Comparison of ENCODE assay signal across 18 cellular contexts in genomic region chr3:34256021-34256420, GRCh38.
DNase-seq lines count a peak whose midpoint lies in the region; ATAC-seq and TF ChIP-seq lines count a peak whose summit lies in the region.
"Had no signal": no experiment of that assay in that cellular context is flagged by ENCODE, and none has a peak within 500 bp of the region (broad histone marks: within the 10 kb centered on the region; RNA-seq: fewer than 3 reads in every experiment).

No MANE protein-coding gene starts in this region.

- no peak overlapping the region for H3K4me3 ChIP-seq in OCI-LY7 (ENCODE audit: low read depth, low read length, poor library complexity, severe bottlenecking)
- no peak overlapping the region for H3K4me3 ChIP-seq in Caco-2 (ENCODE audit: low read depth, low read length)
- H3K4me3 ChIP-seq: SJCRH30, upper lobe of right lung had no signal

- H3K79me2 ChIP-seq in OCI-LY7 (ENCODE audit: insufficient read depth, low read depth, low read length): no peaks in the 10 kb centered on the region

- no TSS peak for BruUV-seq in OCI-LY7 (replicated peaks; lab: Mats Ljungman, UMichigan)
- no TSS peak for BruUV-seq in Caco-2 (replicated peaks; lab: Mats Ljungman, UMichigan)

- no peak overlapping the region for H3K4me2 ChIP-seq in OCI-LY7 (ENCODE audit: low read length)

- H3K9me2 ChIP-seq in OCI-LY7 (ENCODE audit: insufficient read depth, low read length): no peaks in the 10 kb centered on the region

- no peaks in the 10 kb centered on the region for H4K20me1 ChIP-seq in OCI-LY7 (ENCODE audit: insufficient read depth, low read length)

- H3K9me3 ChIP-seq in OCI-LY7 (ENCODE audit: low read length): no peaks in the 10 kb centered on the region
- H3K9me3 ChIP-seq in Caco-2: no peaks in the 10 kb centered on the region
- H3K9me3 ChIP-seq: SJCRH30, upper lobe of right lung had no signal

- H3K27me3 ChIP-seq in Caco-2 (replicated peaks; ENCODE audit: control insufficient read depth, insufficient read depth, low read length): no peaks in the 10 kb centered on the region
- H3K27me3 ChIP-seq: SJCRH30, upper lobe of right lung had no signal

- intact Hi-C loops in OCI-LY7 (cut with micrococcal nuclease; ENCODE audit: unreplicated experiment): no loop called here
- intact Hi-C loops in Caco-2 (cut with micrococcal nuclease; ENCODE audit: unreplicated experiment): loop anchor here (10.0 kb wide), 1 partner anchor 271 kb away; no protein-coding TSS in a partner anchor

- H3K9me3 Mint-ChIP-seq in nephron progenitor cell: no peaks in the 10 kb centered on the region
- H3K9me3 Mint-ChIP-seq in Caco-2 (ENCODE audit: unreplicated experiment): no peaks in the 10 kb centered on the region
- H3K9me3 Mint-ChIP-seq: activated naive CD4-positive, alpha-beta T cell treated with anti-CD3 and anti-CD28 coated beads, Interleukin-2, amount 10 ng/mL, durations not matched to agents 7 days and 5 days; CD4-positive, alpha-beta T cell; stimulated activated naive B cell treated with anti-CD40 and anti-IgM and Interleukin-4, amounts not matched to agents 10 μg/mL and 1 μg/mL and 100 μg/mL, for 72 hours had no signal

- DNase-seq in DMS153 treated with DMSO at 0.1 percent for 48 hours (lab: John Stamatoyannopoulos, UW; ENCODE audit: unreplicated experiment): peak; percentile 76
- peak; percentile 89 to 97 for DNase-seq in NCI-H2081 (lab: John Stamatoyannopoulos, UW)
- no peak for DNase-seq in OCI-LY7 (ENCODE audit: low spot score)
- DNase-seq in nephron progenitor cell: no peak
- no peak for DNase-seq in activated CD4-positive, alpha-beta T cell treated with anti-CD3 and anti-CD28 coated beads, Interleukin-2, amount 50 U/mL, for 1 hour
- DNase-seq in Caco-2: no peak
- no peak for DNase-seq in activated T-cell treated with anti-CD3 and anti-CD28 coated beads, Interleukin-2, amount 50 U/mL, for 1 hour
- DNase-seq: activated CD4-positive, alpha-beta T cell treated with anti-CD3 and anti-CD28 coated beads for 36 hours; activated CD8-positive, alpha-beta memory T cell treated with anti-CD3 and anti-CD28 coated beads, Interleukin-2, amount 50 U/mL, for 48 hours; activated naive CD4-positive, alpha-beta T cell treated with anti-CD3 and anti-CD28 coated beads, Interleukin-2, amount 10 ng/mL, durations not matched to agents 7 days and 5 days; CD4-positive, alpha-beta T cell; cortex of kidney; Karpas-422; SJCRH30; stimulated activated naive B cell treated with anti-CD40 and anti-IgM and Interleukin-4, amounts not matched to agents 10 μg/mL and 1 μg/mL and 100 μg/mL, for 72 hours; T-helper 9 cell; upper lobe of right lung had no signal

- no peaks in the 10 kb centered on the region for H3K36me3 ChIP-seq in OCI-LY7 (ENCODE audit: insufficient read depth, low read length)
- no peaks in the 10 kb centered on the region for H3K36me3 ChIP-seq in Caco-2 (ENCODE audit: control insufficient read depth, insufficient read depth, low read length)
- H3K36me3 ChIP-seq: SJCRH30, upper lobe of right lung had no signal

- TF ChIP-seq CTCF in OCI-LY7 (conservative IDR thresholded peaks at IDR 0.05; ENCODE audit: low read length) (no peak), nephron progenitor cell (IDR thresholded peaks at IDR 0.05) (no peak), Caco-2 (IDR thresholded peaks at IDR 0.05; ENCODE audit: insufficient read depth in 1 of 2, low read depth in 1 of 2, low read length in 1 of 2, severe bottlenecking in 1 of 2, unreplicated experiment in 1 of 2) (no peak)

- H3K4me1 ChIP-seq in OCI-LY7 (ENCODE audit: insufficient read depth, low read length, poor library complexity, severe bottlenecking) (no peaks in the 10 kb centered on the region), Caco-2 (no peaks in the 10 kb centered on the region)
- H3K4me1 ChIP-seq: SJCRH30, upper lobe of right lung had no signal

- H3K27ac Mint-ChIP-seq in nephron progenitor cell (peak overlapping the region; percentile 90), Caco-2 (ENCODE audit: unreplicated experiment) (no peak overlapping the region)
- H3K27ac Mint-ChIP-seq: activated CD4-positive, alpha-beta T cell treated with anti-CD3 and anti-CD28 coated beads for 36 hours; activated naive CD4-positive, alpha-beta T cell treated with anti-CD3 and anti-CD28 coated beads, Interleukin-2, amount 10 ng/mL, durations not matched to agents 7 days and 5 days; CD4-positive, alpha-beta T cell; stimulated activated naive B cell treated with anti-CD40 and anti-IgM and Interleukin-4, amounts not matched to agents 10 μg/mL and 1 μg/mL and 100 μg/mL, for 72 hours had no signal

- H3K36me3 Mint-ChIP-seq in nephron progenitor cell (ENCODE audit: low read depth): no peaks in the 10 kb centered on the region
- no peaks in the 10 kb centered on the region for H3K36me3 Mint-ChIP-seq in Caco-2 (ENCODE audit: insufficient read depth, unreplicated experiment)
- H3K36me3 Mint-ChIP-seq: activated naive CD4-positive, alpha-beta T cell treated with anti-CD3 and anti-CD28 coated beads, Interleukin-2, amount 10 ng/mL, durations not matched to agents 7 days and 5 days had no signal

- no peak for ATAC-seq in GM18907 (IDR thresholded peaks at IDR 0.05; ENCODE audit: unreplicated experiment)
- ATAC-seq: activated CD4-positive, alpha-beta T cell treated with anti-CD3 and anti-CD28 coated beads for 36 hours; stimulated activated naive B cell treated with anti-CD40 and anti-IgM and Interleukin-4, amounts not matched to agents 10 μg/mL and 1 μg/mL and 100 μg/mL, for 72 hours; upper lobe of right lung had no signal

- no peak overlapping the region for H3K4me3 Mint-ChIP-seq in nephron progenitor cell
- no peak overlapping the region for H3K4me3 Mint-ChIP-seq in Caco-2 (ENCODE audit: unreplicated experiment)
- H3K4me3 Mint-ChIP-seq: activated CD4-positive, alpha-beta T cell treated with anti-CD3 and anti-CD28 coated beads for 36 hours; activated naive CD4-positive, alpha-beta T cell treated with anti-CD3 and anti-CD28 coated beads, Interleukin-2, amount 10 ng/mL, durations not matched to agents 7 days and 5 days; CD4-positive, alpha-beta T cell; stimulated activated naive B cell treated with anti-CD40 and anti-IgM and Interleukin-4, amounts not matched to agents 10 μg/mL and 1 μg/mL and 100 μg/mL, for 72 hours had no signal

- H2AFZ ChIP-seq in OCI-LY7 (ENCODE audit: low read length): 0 out of 2 replicates have a peak overlapping the region, but pooled peaks have one; percentile 2

- no peak overlapping the region for H3K27ac ChIP-seq in OCI-LY7 (ENCODE audit: low read depth, low read length, poor library complexity, severe bottlenecking)
- H3K27ac ChIP-seq: SJCRH30, upper lobe of right lung had no signal

- CTCF ChIA-PET in OCI-LY7 (lab: Charles Lee; ENCODE audit: unreplicated experiment) (no interaction called here), Caco-2 (lab: Charles Lee) (no interaction called here)

- H3K27me3 Mint-ChIP-seq in nephron progenitor cell (ENCODE audit: low read depth, poor library complexity): no peaks in the 10 kb centered on the region
- H3K27me3 Mint-ChIP-seq in Caco-2 (ENCODE audit: insufficient read depth, unreplicated experiment): peaks cover 4% of the 10 kb centered on the region
- H3K27me3 Mint-ChIP-seq: CD4-positive, alpha-beta T cell; stimulated activated naive B cell treated with anti-CD40 and anti-IgM and Interleukin-4, amounts not matched to agents 10 μg/mL and 1 μg/mL and 100 μg/mL, for 72 hours had no signal

- H3K4me1 Mint-ChIP-seq in nephron progenitor cell (peaks cover 44% of the 10 kb centered on the region), Caco-2 (ENCODE audit: low read depth, unreplicated experiment) (peaks cover 4% of the 10 kb centered on the region)
- H3K4me1 Mint-ChIP-seq: activated naive CD4-positive, alpha-beta T cell treated with anti-CD3 and anti-CD28 coated beads, Interleukin-2, amount 10 ng/mL, durations not matched to agents 7 days and 5 days had no signal

- POLR2A ChIA-PET in OCI-LY7 (lab: Charles Lee): interaction anchor here (1.4 to 1.5 kb wide), 2 partner anchors 8 to 9 kb away, joined by 3 read pairs; no protein-coding TSS in a partner anchor
- POLR2A ChIA-PET in Caco-2 (lab: Charles Lee): no interaction called here

Comparison
In these comparisons a context has a peak if more than half of its experiments do, and no peak if none do; other contexts are left out.
1. DNase-seq: peak in DMS153 treated with DMSO at 0.1 percent for 48 hours (single experiment) and NCI-H2081 (2 of 2); none in OCI-LY7 (single experiment), nephron progenitor cell (single experiment), activated CD4-positive, alpha-beta T cell treated with anti-CD3 and anti-CD28 coated beads, Interleukin-2, amount 50 U/mL, for 1 hour (single experiment), Caco-2 (0 of 2) and activated T-cell treated with anti-CD3 and anti-CD28 coated beads, Interleukin-2, amount 50 U/mL, for 1 hour (single experiment).